ENCODE assay signal across 21 cellular contexts in genomic region chr11:9495780-9496514, GRCh38.
"Had no signal": no experiment of that assay in that cellular context is flagged by ENCODE, and none has a peak within 500 bp of the region (broad histone marks: within the 10 kb centered on the region; RNA-seq: fewer than 3 reads in every experiment).

No MANE protein-coding gene starts in this region.

- H3K27ac Mint-ChIP-seq: activated CD4-positive, alpha-beta memory T cell treated with anti-CD3 and anti-CD28 coated beads for 36 hours; activated naive CD4-positive, alpha-beta T cell treated with anti-CD3 and anti-CD28 coated beads, Interleukin-2, amount 10 ng/mL, durations not matched to agents 7 days and 5 days; mesothelial cell of epicardium; T-cell had no signal

- H3K4me1 Mint-ChIP-seq: activated naive CD4-positive, alpha-beta T cell treated with anti-CD3 and anti-CD28 coated beads, Interleukin-2, amount 10 ng/mL, durations not matched to agents 7 days and 5 days; mesothelial cell of epicardium; naive B cell; T-cell had no signal

- H3K9me3 ChIP-seq: colonic mucosa, gastroesophageal sphincter, right lobe of liver, tibial nerve had no signal

- H3K4me3 Mint-ChIP-seq: activated CD4-positive, alpha-beta memory T cell treated with anti-CD3 and anti-CD28 coated beads for 36 hours; activated naive CD4-positive, alpha-beta T cell treated with anti-CD3 and anti-CD28 coated beads, Interleukin-2, amount 10 ng/mL, durations not matched to agents 7 days and 5 days; mesothelial cell of epicardium; T-cell; T-helper 2 cell treated with Interferon-gamma antibody and Interleukin-4, amounts not matched to agents 5 μg/mL and 100 μg/mL, for 36 hours had no signal

- H3K27me3 Mint-ChIP-seq: activated CD4-positive, alpha-beta memory T cell treated with anti-CD3 and anti-CD28 coated beads for 36 hours; activated naive CD4-positive, alpha-beta T cell treated with anti-CD3 and anti-CD28 coated beads, Interleukin-2, amount 10 ng/mL, durations not matched to agents 7 days and 5 days; naive B cell; T-cell had no signal

- H3K9me3 Mint-ChIP-seq: activated CD4-positive, alpha-beta memory T cell treated with anti-CD3 and anti-CD28 coated beads for 36 hours; activated naive CD4-positive, alpha-beta T cell treated with anti-CD3 and anti-CD28 coated beads, Interleukin-2, amount 10 ng/mL, durations not matched to agents 7 days and 5 days; mesothelial cell of epicardium; naive B cell; T-cell; T-helper 2 cell treated with Interferon-gamma antibody and Interleukin-4, amounts not matched to agents 5 μg/mL and 100 μg/mL, for 36 hours had no signal

- DNase-seq: activated CD4-positive, alpha-beta memory T cell treated with anti-CD3 and anti-CD28 coated beads for 36 hours; activated CD4-positive, alpha-beta T cell treated with anti-CD3 and anti-CD28 coated beads for 4 hours; activated CD8-positive, alpha-beta memory T cell treated with anti-CD3 and anti-CD28 coated beads, Interleukin-2, amount 50 U/mL, for 4 hours; activated gamma-delta T cell; activated naive CD4-positive, alpha-beta T cell treated with anti-CD3 and anti-CD28 coated beads, Interleukin-2, amount 10 ng/mL, durations not matched to agents 7 days and 5 days; activated T-cell treated with anti-CD3 and anti-CD28 coated beads, Interleukin-2, amount 50 U/mL, for 1 hour; cerebellar nuclear complex; colonic mucosa; dorsolateral prefrontal cortex; effector memory CD4-positive, alpha-beta T cell; hypothalamus; naive B cell; posterior cingulate gyrus; right lobe of liver; stimulated activated CD4-positive, alpha-beta T cell treated with anti-CD3 and anti-CD28 coated beads, Interleukin-2, amount 100 ng/mL, for 48 hours; stimulated activated naive CD4-positive, alpha-beta T cell treated with Interleukin-2 at 50 U/mL for 16 hours; T-cell had no signal

- ATAC-seq: gastroesophageal sphincter, right lobe of liver, T-cell had no signal
